Comparison of ENCODE assay signal across 11 cellular contexts in genomic region chr10:47264797-47265281, GRCh38. TPM values are rescaled to one million over a fixed set of nuclear protein-coding genes. Genes with fewer than 3 reads are reported as not detected.
DNase-seq lines count a peak whose midpoint lies in the region; ATAC-seq and TF ChIP-seq lines count a peak whose summit lies in the region.
"Had no signal": no experiment of that assay in that cellular context is flagged by ENCODE, and none has a peak within 500 bp of the region (broad histone marks: within the 10 kb centered on the region; RNA-seq: fewer than 3 reads in every experiment).

No MANE protein-coding gene starts in this region.

- H3K27ac Mint-ChIP-seq in CD8-positive, alpha-beta T cell: peak overlapping the region; percentile 89
- no peak overlapping the region for H3K27ac Mint-ChIP-seq in glutamatergic neuron (ENCODE audit: unreplicated experiment)

- CTCF ChIA-PET in CD8-positive, alpha-beta T cell (lab: Charles Lee): interaction anchor here (1.2 kb wide), 2 partner anchors 18 to 47 kb away, joined by 3 read pairs; no protein-coding TSS in a partner anchor

- intact Hi-C loops in CD8-positive, alpha-beta T cell (cut with DNase I, micrococcal nuclease): loop anchor here in 1 of 2 experiments (1.0 to 2.0 kb wide), 4 partner anchors 8 to 58 kb away; no protein-coding TSS in a partner anchor

- H3K27me3 Mint-ChIP-seq in CD8-positive, alpha-beta T cell (ENCODE audit: low read depth): no peaks in the 10 kb centered on the region
- H3K27me3 Mint-ChIP-seq in glutamatergic neuron (ENCODE audit: unreplicated experiment): peaks cover 3% of the 10 kb centered on the region

- H3K9me3 Mint-ChIP-seq in CD8-positive, alpha-beta T cell: no peaks in the 10 kb centered on the region
- H3K9me3 Mint-ChIP-seq in glutamatergic neuron (ENCODE audit: unreplicated experiment): peaks cover 4% of the 10 kb centered on the region

- H3K4me3 Mint-ChIP-seq in CD8-positive, alpha-beta T cell: peak overlapping the region; percentile 61
- H3K4me3 Mint-ChIP-seq in glutamatergic neuron (ENCODE audit: unreplicated experiment): no peak overlapping the region

- TF ChIP-seq CTCF in CD8-positive, alpha-beta T cell (IDR thresholded peaks at IDR 0.05): no peak
- TF ChIP-seq CTCF in glutamatergic neuron (IDR thresholded peaks at IDR 0.05; ENCODE audit: partially characterized antibody, unreplicated experiment): no peak

- peak overlapping the region; percentile 16 for H3K4me3 ChIP-seq in CD8-positive, alpha-beta T cell (ENCODE audit: low read depth, low read length)
- H3K4me3 ChIP-seq: Peyer's patch had no signal

- POLR2A ChIA-PET in CD8-positive, alpha-beta T cell (lab: Charles Lee): interaction anchor here (1.1 kb wide), 1 partner anchor 28 kb away, joined by 3 read pairs; no protein-coding TSS in a partner anchor

- peak overlapping the region; percentile 8 for H3K27ac ChIP-seq in CD8-positive, alpha-beta T cell (ENCODE audit: low read depth, low read length)
- H3K27ac ChIP-seq: Peyer's patch had no signal

- ATAC-seq in CD8-positive, alpha-beta T cell: peak; percentile 75
- ATAC-seq in HG03439 (IDR thresholded peaks at IDR 0.05; ENCODE audit: unreplicated experiment): no peak

- H3K36me3 Mint-ChIP-seq in CD8-positive, alpha-beta T cell: no peaks in the 10 kb centered on the region
- no peaks in the 10 kb centered on the region for H3K36me3 Mint-ChIP-seq in glutamatergic neuron (ENCODE audit: unreplicated experiment)

- H3K36me3 ChIP-seq in CD8-positive, alpha-beta T cell (ENCODE audit: insufficient read depth, low read length): no peaks in the 10 kb centered on the region
- H3K36me3 ChIP-seq: Peyer's patch had no signal

- no peaks in the 10 kb centered on the region for H3K27me3 ChIP-seq in CD8-positive, alpha-beta T cell (ENCODE audit: insufficient read depth, low read length)
- H3K27me3 ChIP-seq: Peyer's patch had no signal

- peaks cover 57% of the 10 kb centered on the region for H3K4me1 ChIP-seq in CD8-positive, alpha-beta T cell (ENCODE audit: insufficient read depth, low read length)

- no peaks in the 10 kb centered on the region for H3K9me3 ChIP-seq in CD8-positive, alpha-beta T cell (ENCODE audit: low read length)
- H3K9me3 ChIP-seq: Peyer's patch had no signal

- peak in 6 of 7 experiments; percentile 44 to 75 (median 62) for DNase-seq in CD8-positive, alpha-beta T cell
- peak; percentile 49 for DNase-seq in activated CD4-positive, alpha-beta T cell treated with anti-CD3 and anti-CD28 coated beads, Interleukin-2, amount 50 U/mL, for 1 hour
- DNase-seq in activated naive CD8-positive, alpha-beta T cell treated with anti-CD3 and anti-CD28 coated beads, Interleukin-2, amount 50 U/mL, for 16 hours (ENCODE audit: low read depth, low spot score): peak; percentile 61
- peak; percentile 63 to 64 for DNase-seq in stimulated activated CD4-positive, alpha-beta T cell treated with anti-CD3 and anti-CD28 coated beads, Interleukin-2, amount 100 ng/mL, for 24 hours
- no peak for DNase-seq in NCI-H748 treated with DMSO at 0.1 percent for 48 hours (lab: John Stamatoyannopoulos, UW)
- DNase-seq in glutamatergic neuron: no peak
- DNase-seq in pons (ENCODE audit: low spot score): no peak
- DNase-seq: NCI-H1048 had no signal

- H3K4me1 Mint-ChIP-seq in CD8-positive, alpha-beta T cell (ENCODE audit: low read depth): peaks cover 82% of the 10 kb centered on the region
- H3K4me1 Mint-ChIP-seq in glutamatergic neuron (ENCODE audit: low read depth, unreplicated experiment): peaks cover 20% of the 10 kb centered on the region

RNA-seq across cellular contexts. Expression of gene GDF10, which starts 35.2 kb away (rescaled TPM):
- total RNA-seq in CD8-positive, alpha-beta T cell: under 1 TPM in 1 of 2 experiments, not detected in 1; 0.22 TPM
- not detected for total RNA-seq in glutamatergic neuron (ENCODE audit: unreplicated experiment)
- total RNA-seq: glomerular endothelial cell had no signal

RNA-seq across cellular contexts. Expression of gene GDF2, which starts 57.4 kb away (rescaled TPM):
- total RNA-seq in CD8-positive, alpha-beta T cell: not detected
- not detected for total RNA-seq in glutamatergic neuron (ENCODE audit: unreplicated experiment)
- total RNA-seq: glomerular endothelial cell, Peyer's patch had no signal

Comparison
In these comparisons a context has a peak if more than half of its experiments do, and no peak if none do; other contexts are left out.
1. DNase-seq: peak in CD8-positive, alpha-beta T cell (6 of 7), activated CD4-positive, alpha-beta T cell treated with anti-CD3 and anti-CD28 coated beads, Interleukin-2, amount 50 U/mL, for 1 hour (single experiment), activated naive CD8-positive, alpha-beta T cell treated with anti-CD3 and anti-CD28 coated beads, Interleukin-2, amount 50 U/mL, for 16 hours (single experiment) and stimulated activated CD4-positive, alpha-beta T cell treated with anti-CD3 and anti-CD28 coated beads, Interleukin-2, amount 100 ng/mL, for 24 hours (2 of 2); none in NCI-H748 treated with DMSO at 0.1 percent for 48 hours (single experiment), glutamatergic neuron (single experiment) and pons (single experiment).